Comparison of ENCODE assay signal across 19 cellular contexts in genomic region chr12:50285253-50285652, GRCh38.
"Had no signal": no experiment of that assay in that cellular context is flagged by ENCODE, and none has a peak within 500 bp of the region (broad histone marks: within the 10 kb centered on the region; RNA-seq: fewer than 3 reads in every experiment).

No MANE protein-coding gene starts in this region.

- H3K27me3 ChIP-seq: left lung, spleen, tibial nerve had no signal

- H3K9me3 ChIP-seq: left lung, lower lobe of right lung, spleen, tibial nerve had no signal

- H3K27ac ChIP-seq: left lung, lower lobe of right lung, tibial nerve had no signal

- H3K4me3 ChIP-seq: tibial nerve had no signal

- H3K36me3 ChIP-seq: left lung, lower lobe of right lung, spleen, tibial nerve had no signal

- H3K27ac Mint-ChIP-seq: activated CD4-positive, alpha-beta T cell treated with anti-CD3 and anti-CD28 coated beads, Interleukin-2, amount 10 ng/mL, durations not matched to agents 7 days and 5 days; activated CD8-positive, alpha-beta T cell treated with anti-CD3 and anti-CD28 coated beads for 36 hours; activated T-helper 17 cell treated with anti-CD3 and anti-CD28 coated beads, Interleukin-2, amount 50 U/mL, for 72 hours; T-helper 1 cell treated with Interleukin-12 subunit alpha and Interleukin-12 subunit beta and Interleukin-4 antibody, amounts not matched to agents 30 μg/mL and 1 μg/mL, for 36 hours had no signal

- DNase-seq: activated CD4-positive, alpha-beta T cell treated with anti-CD3 and anti-CD28 coated beads, Interleukin-2, amount 10 ng/mL, durations not matched to agents 7 days and 5 days; activated CD4-positive, CD25-positive, alpha-beta regulatory T cell treated with anti-CD3 and anti-CD28 coated beads, Interleukin-2, amount 50 U/mL, for 72 hours; activated CD8-positive, alpha-beta T cell treated with anti-CD3 and anti-CD28 coated beads for 36 hours; activated gamma-delta T cell treated with Interleukin-2 at 50 U/mL for 16 hours; activated naive CD4-positive, alpha-beta T cell treated with anti-CD3 and anti-CD28 coated beads, Interleukin-2, amount 50 U/mL, for 16 hours; activated T-cell treated with anti-CD3 and anti-CD28 coated beads, Interleukin-2, amount 50 U/mL, for 4 hours; effector CD8-positive, alpha-beta T cell; left lung; lower lobe of right lung; mesenchymal stem cell; naive thymus-derived CD8-positive, alpha-beta T cell; right cardiac atrium; spleen; stimulated activated CD4-positive, alpha-beta T cell treated with anti-CD3 and anti-CD28 coated beads, Interleukin-2, amount 100 ng/mL, for 48 hours; stimulated activated naive CD4-positive, alpha-beta T cell treated with Interleukin-2 at 50 U/mL for 16 hours had no signal

- ATAC-seq: activated CD8-positive, alpha-beta T cell treated with anti-CD3 and anti-CD28 coated beads for 36 hours; activated T-cell treated with anti-CD3 and anti-CD28 coated beads, Interleukin-2, amount 50 U/mL, for 4 hours; activated T-helper 17 cell treated with anti-CD3 and anti-CD28 coated beads, Interleukin-2, amount 50 U/mL, for 72 hours; left lung; lower lobe of right lung; naive thymus-derived CD8-positive, alpha-beta T cell; right cardiac atrium had no signal

- H3K36me3 Mint-ChIP-seq: naive thymus-derived CD8-positive, alpha-beta T cell had no signal

- H3K27me3 Mint-ChIP-seq: activated CD8-positive, alpha-beta T cell treated with anti-CD3 and anti-CD28 coated beads for 36 hours; activated T-helper 17 cell treated with anti-CD3 and anti-CD28 coated beads, Interleukin-2, amount 50 U/mL, for 72 hours; central memory CD8-positive, alpha-beta T cell; naive thymus-derived CD8-positive, alpha-beta T cell had no signal

- H3K4me3 Mint-ChIP-seq: activated CD4-positive, alpha-beta T cell treated with anti-CD3 and anti-CD28 coated beads, Interleukin-2, amount 10 ng/mL, durations not matched to agents 7 days and 5 days; activated T-cell treated with anti-CD3 and anti-CD28 coated beads, Interleukin-2, amount 50 U/mL, for 4 hours; central memory CD8-positive, alpha-beta T cell; T-helper 1 cell treated with Interleukin-12 subunit alpha and Interleukin-12 subunit beta and Interleukin-4 antibody, amounts not matched to agents 30 μg/mL and 1 μg/mL, for 36 hours had no signal

- H3K9me3 Mint-ChIP-seq: activated CD4-positive, alpha-beta T cell treated with anti-CD3 and anti-CD28 coated beads, Interleukin-2, amount 10 ng/mL, durations not matched to agents 7 days and 5 days; activated CD8-positive, alpha-beta T cell treated with anti-CD3 and anti-CD28 coated beads for 36 hours; activated T-cell treated with anti-CD3 and anti-CD28 coated beads, Interleukin-2, amount 50 U/mL, for 4 hours; activated T-helper 17 cell treated with anti-CD3 and anti-CD28 coated beads, Interleukin-2, amount 50 U/mL, for 72 hours; central memory CD8-positive, alpha-beta T cell; naive thymus-derived CD8-positive, alpha-beta T cell; T-helper 1 cell treated with Interleukin-12 subunit alpha and Interleukin-12 subunit beta and Interleukin-4 antibody, amounts not matched to agents 30 μg/mL and 1 μg/mL, for 36 hours had no signal
